1 cellular context compared by ENCODE assay signal in the genomic region with DNA sequence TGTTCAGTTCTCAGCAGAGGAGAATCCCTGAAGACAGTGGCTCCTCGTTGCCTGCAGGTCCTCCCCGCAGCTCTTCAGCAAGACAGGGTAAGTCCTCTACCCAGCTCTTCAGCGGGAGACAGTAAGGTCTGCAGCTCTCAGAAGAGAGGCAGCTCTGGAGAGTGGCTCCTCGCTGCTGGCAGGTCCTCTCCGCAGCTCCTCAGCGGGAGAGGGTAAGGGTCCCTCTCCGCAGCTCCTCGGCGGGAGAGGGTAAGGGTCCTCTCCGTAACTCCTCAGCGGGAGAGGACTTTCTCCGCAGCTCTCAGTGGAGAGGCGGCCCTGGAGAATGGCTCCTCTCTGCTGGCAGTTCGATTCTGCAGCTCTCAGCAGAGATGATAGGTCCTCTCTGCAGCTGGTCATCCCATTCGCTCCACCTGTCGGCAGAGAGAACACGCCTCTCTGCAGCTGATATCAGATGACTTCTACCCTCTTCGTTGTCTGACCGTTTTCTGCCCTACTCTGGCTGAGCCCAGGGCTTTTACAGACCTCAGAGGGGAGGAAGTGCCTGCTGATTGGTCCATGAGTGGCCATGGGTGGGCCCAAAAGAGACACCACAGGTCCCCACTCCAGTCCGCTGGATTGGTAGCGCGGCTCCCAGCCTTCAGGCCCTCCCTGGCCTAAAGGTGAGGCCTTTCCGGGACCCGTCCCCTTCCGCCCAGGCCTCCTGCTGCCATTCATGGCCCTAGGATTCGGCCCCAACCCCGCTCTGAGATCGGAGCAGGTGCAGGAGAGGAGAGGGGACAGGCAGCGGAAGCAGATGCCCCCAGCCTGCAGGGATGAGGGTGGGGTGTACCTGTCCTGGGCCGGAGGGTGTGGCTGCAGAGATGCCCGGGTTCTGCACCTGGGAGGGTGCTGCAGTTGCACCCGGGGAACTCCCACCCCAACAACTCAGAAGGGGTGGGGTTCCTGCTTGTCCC.
TF ChIP-seq lines count a peak whose summit lies in the region.

No MANE protein-coding gene starts in this region.

TF ChIP-seq in HepG2, 621 proteins besides CTCF, POLR2A, EP300 and RAD21 (continued from another document and continues in another):
- TF ChIP-seq, protein P1, sequence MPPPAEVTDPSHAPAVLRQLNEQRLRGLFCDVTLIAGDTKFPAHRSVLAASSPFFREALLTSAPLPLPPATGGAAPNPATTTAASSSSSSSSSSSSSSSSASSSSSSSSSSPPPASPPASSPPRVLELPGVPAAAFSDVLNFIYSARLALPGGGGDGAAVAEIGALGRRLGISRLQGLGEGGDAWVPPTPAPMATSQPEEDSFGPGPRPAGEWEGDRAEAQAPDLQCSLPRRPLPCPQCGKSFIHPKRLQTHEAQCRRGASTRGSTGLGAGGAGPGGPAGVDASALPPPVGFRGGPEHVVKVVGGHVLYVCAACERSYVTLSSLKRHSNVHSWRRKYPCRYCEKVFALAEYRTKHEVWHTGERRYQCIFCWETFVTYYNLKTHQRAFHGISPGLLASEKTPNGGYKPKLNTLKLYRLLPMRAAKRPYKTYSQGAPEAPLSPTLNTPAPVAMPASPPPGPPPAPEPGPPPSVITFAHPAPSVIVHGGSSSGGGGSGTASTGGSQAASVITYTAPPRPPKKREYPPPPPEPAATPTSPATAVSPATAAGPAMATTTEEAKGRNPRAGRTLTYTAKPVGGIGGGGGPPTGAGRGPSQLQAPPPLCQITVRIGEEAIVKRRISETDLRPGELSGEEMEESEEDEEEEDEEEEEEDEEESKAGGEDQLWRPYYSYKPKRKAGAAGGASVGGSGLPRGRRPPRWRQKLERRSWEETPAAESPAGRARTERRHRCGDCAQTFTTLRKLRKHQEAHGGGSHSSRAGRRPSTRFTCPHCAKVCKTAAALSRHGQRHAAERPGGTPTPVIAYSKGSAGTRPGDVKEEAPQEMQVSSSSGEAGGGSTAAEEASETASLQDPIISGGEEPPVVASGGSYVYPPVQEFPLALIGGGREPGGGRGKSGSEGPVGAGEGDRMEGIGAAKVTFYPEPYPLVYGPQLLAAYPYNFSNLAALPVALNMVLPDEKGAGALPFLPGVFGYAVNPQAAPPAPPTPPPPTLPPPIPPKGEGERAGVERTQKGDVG (CRISPR knock-in tag; IDR thresholded peaks at IDR 0.05; ENCODE audit: borderline replicate concordance), result no peak; the same call in 1 of the 2 replicates
- peak; percentile 29; the same call in 1 of the 2 replicates for TF ChIP-seq ZNF329 (CRISPR knock-in tag; IDR thresholded peaks at IDR 0.05; ENCODE audit: low read depth)
- no peak for TF ChIP-seq SP1 (IDR thresholded peaks at IDR 0.05)
- peak; percentile 77; the same call in 1 of the 2 replicates for TF ChIP-seq SP1 (CRISPR knock-in tag; IDR thresholded peaks at IDR 0.05)
- TF ChIP-seq ZNF839 (CRISPR knock-in tag; IDR thresholded peaks at IDR 0.05; ENCODE audit: borderline replicate concordance), result no peak; the same call in 1 of the 2 replicates
- peak; percentile 43; the same call in 1 of the 2 replicates for TF ChIP-seq MEF2D (CRISPR knock-in tag; IDR thresholded peaks at IDR 0.05)
- TF ChIP-seq, protein P2, sequence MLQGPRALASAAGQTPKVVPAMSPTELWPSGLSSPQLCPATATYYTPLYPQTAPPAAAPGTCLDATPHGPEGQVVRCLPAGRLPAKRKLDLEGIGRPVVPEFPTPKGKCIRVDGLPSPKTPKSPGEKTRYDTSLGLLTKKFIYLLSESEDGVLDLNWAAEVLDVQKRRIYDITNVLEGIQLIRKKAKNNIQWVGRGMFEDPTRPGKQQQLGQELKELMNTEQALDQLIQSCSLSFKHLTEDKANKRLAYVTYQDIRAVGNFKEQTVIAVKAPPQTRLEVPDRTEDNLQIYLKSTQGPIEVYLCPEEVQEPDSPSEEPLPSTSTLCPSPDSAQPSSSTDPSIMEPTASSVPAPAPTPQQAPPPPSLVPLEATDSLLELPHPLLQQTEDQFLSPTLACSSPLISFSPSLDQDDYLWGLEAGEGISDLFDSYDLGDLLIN (CRISPR knock-in tag; IDR thresholded peaks at IDR 0.05; ENCODE audit: borderline replicate concordance), result no peak
- no peak for TF ChIP-seq PHB2 (IDR thresholded peaks at IDR 0.05; ENCODE audit: partially characterized antibody)
- TF ChIP-seq, protein P3, sequence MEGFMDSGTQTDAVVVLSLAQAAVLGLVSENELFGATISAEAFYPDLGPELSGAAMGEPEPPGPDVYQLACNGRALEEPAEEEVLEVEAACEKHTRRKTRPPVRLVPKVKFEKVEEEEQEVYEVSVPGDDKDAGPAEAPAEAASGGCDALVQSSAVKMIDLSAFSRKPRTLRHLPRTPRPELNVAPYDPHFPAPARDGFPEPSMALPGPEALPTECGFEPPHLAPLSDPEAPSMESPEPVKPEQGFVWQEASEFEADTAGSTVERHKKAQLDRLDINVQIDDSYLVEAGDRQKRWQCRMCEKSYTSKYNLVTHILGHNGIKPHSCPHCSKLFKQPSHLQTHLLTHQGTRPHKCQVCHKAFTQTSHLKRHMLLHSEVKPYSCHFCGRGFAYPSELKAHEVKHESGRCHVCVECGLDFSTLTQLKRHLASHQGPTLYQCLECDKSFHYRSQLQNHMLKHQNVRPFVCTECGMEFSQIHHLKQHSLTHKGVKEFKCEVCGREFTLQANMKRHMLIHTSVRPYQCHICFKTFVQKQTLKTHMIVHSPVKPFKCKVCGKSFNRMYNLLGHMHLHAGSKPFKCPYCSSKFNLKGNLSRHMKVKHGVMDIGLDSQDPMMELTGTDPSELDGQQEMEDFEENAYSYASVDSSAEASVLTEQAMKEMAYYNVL (CRISPR knock-in tag; IDR thresholded peaks at IDR 0.05; ENCODE audit: borderline replicate concordance), result peak; percentile 76; the same call in 1 of the 2 replicates
- peak; percentile 67; the same call in 1 of the 2 replicates for TF ChIP-seq ELF3 (CRISPR knock-in tag; IDR thresholded peaks at IDR 0.05)
- TF ChIP-seq RORA (CRISPR knock-in tag; IDR thresholded peaks at IDR 0.05), result no peak
- TF ChIP-seq POLR2AphosphoS2 (IDR thresholded peaks at IDR 0.05; ENCODE audit: low read depth, low read length), result no peak
- TF ChIP-seq ZNF607 (CRISPR knock-in tag; IDR thresholded peaks at IDR 0.05; ENCODE audit: borderline replicate concordance), result peak; percentile 77
- TF ChIP-seq KMT2B (CRISPR knock-in tag; IDR thresholded peaks at IDR 0.05), result peak; percentile 54; the same call in 1 of the 2 replicates
- TF ChIP-seq FOXM1 (CRISPR knock-in tag; IDR thresholded peaks at IDR 0.05), result no peak
- no peak for TF ChIP-seq ZNF432 (CRISPR knock-in tag; IDR thresholded peaks at IDR 0.05; ENCODE audit: borderline replicate concordance)
- no peak for TF ChIP-seq TCF7L2 (IDR thresholded peaks at IDR 0.05; ENCODE audit: low read depth, low read length)
- TF ChIP-seq RBM39 (IDR thresholded peaks at IDR 0.05; ENCODE audit: low read depth, low read length, poor library complexity, severe bottlenecking), result no peak
- no peak for TF ChIP-seq MBNL3 (CRISPR knock-in tag; conservative IDR thresholded peaks at IDR 0.05)
- TF ChIP-seq, protein P4, sequence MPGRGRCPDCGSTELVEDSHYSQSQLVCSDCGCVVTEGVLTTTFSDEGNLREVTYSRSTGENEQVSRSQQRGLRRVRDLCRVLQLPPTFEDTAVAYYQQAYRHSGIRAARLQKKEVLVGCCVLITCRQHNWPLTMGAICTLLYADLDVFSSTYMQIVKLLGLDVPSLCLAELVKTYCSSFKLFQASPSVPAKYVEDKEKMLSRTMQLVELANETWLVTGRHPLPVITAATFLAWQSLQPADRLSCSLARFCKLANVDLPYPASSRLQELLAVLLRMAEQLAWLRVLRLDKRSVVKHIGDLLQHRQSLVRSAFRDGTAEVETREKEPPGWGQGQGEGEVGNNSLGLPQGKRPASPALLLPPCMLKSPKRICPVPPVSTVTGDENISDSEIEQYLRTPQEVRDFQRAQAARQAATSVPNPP (CRISPR knock-in tag; IDR thresholded peaks at IDR 0.05), result no peak
- TF ChIP-seq NCOA1 (CRISPR knock-in tag; IDR thresholded peaks at IDR 0.05), result no peak
- no peak for TF ChIP-seq ZNF570 (CRISPR knock-in tag; IDR thresholded peaks at IDR 0.05; ENCODE audit: borderline replicate concordance)
- TF ChIP-seq, protein P5, sequence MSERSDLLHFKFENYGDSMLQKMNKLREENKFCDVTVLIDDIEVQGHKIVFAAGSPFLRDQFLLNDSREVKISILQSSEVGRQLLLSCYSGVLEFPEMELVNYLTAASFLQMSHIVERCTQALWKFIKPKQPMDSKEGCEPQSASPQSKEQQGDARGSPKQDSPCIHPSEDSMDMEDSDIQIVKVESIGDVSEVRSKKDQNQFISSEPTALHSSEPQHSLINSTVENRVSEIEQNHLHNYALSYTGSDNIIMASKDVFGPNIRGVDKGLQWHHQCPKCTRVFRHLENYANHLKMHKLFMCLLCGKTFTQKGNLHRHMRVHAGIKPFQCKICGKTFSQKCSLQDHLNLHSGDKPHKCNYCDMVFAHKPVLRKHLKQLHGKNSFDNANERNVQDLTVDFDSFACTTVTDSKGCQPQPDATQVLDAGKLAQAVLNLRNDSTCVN (CRISPR knock-in tag; IDR thresholded peaks at IDR 0.05; ENCODE audit: borderline replicate concordance), result no peak
- TF ChIP-seq, protein P6, sequence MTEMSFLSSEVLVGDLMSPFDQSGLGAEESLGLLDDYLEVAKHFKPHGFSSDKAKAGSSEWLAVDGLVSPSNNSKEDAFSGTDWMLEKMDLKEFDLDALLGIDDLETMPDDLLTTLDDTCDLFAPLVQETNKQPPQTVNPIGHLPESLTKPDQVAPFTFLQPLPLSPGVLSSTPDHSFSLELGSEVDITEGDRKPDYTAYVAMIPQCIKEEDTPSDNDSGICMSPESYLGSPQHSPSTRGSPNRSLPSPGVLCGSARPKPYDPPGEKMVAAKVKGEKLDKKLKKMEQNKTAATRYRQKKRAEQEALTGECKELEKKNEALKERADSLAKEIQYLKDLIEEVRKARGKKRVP (CRISPR knock-in tag; IDR thresholded peaks at IDR 0.05), result no peak
- TF ChIP-seq ASH2L (IDR thresholded peaks at IDR 0.05; ENCODE audit: insufficient read length, low read depth, low read length), result no peak
- TF ChIP-seq, protein P7, sequence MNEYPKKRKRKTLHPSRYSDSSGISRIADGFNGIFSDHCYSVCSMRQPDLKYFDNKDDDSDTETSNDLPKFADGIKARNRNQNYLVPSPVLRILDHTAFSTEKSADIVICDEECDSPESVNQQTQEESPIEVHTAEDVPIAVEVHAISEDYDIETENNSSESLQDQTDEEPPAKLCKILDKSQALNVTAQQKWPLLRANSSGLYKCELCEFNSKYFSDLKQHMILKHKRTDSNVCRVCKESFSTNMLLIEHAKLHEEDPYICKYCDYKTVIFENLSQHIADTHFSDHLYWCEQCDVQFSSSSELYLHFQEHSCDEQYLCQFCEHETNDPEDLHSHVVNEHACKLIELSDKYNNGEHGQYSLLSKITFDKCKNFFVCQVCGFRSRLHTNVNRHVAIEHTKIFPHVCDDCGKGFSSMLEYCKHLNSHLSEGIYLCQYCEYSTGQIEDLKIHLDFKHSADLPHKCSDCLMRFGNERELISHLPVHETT (CRISPR knock-in tag; conservative IDR thresholded peaks at IDR 0.05), result no peak
- no peak for TF ChIP-seq RFX3 (CRISPR knock-in tag; IDR thresholded peaks at IDR 0.05)
- TF ChIP-seq, protein P8, sequence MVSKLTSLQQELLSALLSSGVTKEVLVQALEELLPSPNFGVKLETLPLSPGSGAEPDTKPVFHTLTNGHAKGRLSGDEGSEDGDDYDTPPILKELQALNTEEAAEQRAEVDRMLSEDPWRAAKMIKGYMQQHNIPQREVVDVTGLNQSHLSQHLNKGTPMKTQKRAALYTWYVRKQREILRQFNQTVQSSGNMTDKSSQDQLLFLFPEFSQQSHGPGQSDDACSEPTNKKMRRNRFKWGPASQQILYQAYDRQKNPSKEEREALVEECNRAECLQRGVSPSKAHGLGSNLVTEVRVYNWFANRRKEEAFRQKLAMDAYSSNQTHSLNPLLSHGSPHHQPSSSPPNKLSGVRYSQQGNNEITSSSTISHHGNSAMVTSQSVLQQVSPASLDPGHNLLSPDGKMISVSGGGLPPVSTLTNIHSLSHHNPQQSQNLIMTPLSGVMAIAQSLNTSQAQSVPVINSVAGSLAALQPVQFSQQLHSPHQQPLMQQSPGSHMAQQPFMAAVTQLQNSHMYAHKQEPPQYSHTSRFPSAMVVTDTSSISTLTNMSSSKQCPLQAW (CRISPR knock-in tag; IDR thresholded peaks at IDR 0.05), result peak; percentile 61; the same call in 1 of the 2 replicates
- TF ChIP-seq, protein P9, sequence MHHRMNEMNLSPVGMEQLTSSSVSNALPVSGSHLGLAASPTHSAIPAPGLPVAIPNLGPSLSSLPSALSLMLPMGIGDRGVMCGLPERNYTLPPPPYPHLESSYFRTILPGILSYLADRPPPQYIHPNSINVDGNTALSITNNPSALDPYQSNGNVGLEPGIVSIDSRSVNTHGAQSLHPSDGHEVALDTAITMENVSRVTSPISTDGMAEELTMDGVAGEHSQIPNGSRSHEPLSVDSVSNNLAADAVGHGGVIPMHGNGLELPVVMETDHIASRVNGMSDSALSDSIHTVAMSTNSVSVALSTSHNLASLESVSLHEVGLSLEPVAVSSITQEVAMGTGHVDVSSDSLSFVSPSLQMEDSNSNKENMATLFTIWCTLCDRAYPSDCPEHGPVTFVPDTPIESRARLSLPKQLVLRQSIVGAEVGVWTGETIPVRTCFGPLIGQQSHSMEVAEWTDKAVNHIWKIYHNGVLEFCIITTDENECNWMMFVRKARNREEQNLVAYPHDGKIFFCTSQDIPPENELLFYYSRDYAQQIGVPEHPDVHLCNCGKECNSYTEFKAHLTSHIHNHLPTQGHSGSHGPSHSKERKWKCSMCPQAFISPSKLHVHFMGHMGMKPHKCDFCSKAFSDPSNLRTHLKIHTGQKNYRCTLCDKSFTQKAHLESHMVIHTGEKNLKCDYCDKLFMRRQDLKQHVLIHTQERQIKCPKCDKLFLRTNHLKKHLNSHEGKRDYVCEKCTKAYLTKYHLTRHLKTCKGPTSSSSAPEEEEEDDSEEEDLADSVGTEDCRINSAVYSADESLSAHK (CRISPR knock-in tag; IDR thresholded peaks at IDR 0.05; ENCODE audit: borderline replicate concordance), result no peak
- no peak for TF ChIP-seq FLYWCH1 (CRISPR knock-in tag; IDR thresholded peaks at IDR 0.05)
- TF ChIP-seq, protein P10, sequence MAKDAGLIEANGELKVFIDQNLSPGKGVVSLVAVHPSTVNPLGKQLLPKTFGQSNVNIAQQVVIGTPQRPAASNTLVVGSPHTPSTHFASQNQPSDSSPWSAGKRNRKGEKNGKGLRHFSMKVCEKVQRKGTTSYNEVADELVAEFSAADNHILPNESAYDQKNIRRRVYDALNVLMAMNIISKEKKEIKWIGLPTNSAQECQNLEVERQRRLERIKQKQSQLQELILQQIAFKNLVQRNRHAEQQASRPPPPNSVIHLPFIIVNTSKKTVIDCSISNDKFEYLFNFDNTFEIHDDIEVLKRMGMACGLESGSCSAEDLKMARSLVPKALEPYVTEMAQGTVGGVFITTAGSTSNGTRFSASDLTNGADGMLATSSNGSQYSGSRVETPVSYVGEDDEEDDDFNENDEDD (CRISPR knock-in tag; IDR thresholded peaks at IDR 0.05; ENCODE audit: borderline replicate concordance), result no peak
- TF ChIP-seq RAD51 (IDR thresholded peaks at IDR 0.05; ENCODE audit: borderline replicate concordance), result no peak
- TF ChIP-seq, protein P11, sequence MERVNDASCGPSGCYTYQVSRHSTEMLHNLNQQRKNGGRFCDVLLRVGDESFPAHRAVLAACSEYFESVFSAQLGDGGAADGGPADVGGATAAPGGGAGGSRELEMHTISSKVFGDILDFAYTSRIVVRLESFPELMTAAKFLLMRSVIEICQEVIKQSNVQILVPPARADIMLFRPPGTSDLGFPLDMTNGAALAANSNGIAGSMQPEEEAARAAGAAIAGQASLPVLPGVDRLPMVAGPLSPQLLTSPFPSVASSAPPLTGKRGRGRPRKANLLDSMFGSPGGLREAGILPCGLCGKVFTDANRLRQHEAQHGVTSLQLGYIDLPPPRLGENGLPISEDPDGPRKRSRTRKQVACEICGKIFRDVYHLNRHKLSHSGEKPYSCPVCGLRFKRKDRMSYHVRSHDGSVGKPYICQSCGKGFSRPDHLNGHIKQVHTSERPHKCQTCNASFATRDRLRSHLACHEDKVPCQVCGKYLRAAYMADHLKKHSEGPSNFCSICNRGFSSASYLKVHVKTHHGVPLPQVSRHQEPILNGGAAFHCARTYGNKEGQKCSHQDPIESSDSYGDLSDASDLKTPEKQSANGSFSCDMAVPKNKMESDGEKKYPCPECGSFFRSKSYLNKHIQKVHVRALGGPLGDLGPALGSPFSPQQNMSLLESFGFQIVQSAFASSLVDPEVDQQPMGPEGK (CRISPR knock-in tag; IDR thresholded peaks at IDR 0.05), result peak; percentile 39; the same call in 1 of the 2 replicates
- TF ChIP-seq ZNF34 (CRISPR knock-in tag; IDR thresholded peaks at IDR 0.05; ENCODE audit: borderline replicate concordance), result 0 out of 2 replicates have a peak, but pooled peaks have one; percentile 49
